In the genomic region with DNA sequence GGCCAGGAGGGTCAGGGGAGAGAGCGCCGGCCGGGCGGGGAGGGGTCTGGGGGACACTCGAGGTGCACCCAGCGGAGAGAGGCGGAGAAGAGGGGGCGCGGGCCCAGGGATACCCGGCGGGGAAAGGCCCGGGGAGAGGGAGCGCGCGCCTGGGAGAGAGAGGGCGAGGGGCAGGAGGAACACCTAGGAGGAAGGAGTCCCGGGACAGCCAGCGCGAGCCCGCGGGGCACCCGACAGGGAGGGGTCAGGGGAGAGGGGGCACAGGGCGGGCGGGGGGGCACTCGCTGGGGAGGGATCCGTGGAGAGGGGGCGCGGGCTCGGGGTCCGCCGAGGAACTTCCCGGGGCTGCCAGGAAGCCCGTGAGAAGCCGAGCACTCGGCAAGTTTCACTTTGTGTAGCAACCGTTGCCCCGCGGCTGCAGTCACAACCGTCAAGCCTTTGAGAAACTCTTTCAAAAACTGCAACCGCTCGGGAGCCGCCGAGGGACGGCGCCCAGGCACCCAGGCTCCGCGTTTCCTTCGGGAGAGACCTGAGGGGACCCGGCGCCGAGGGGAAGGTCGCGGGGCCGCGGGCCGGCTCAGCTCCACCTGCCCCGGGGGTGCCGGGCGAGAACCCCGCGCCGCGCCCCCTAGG, we compare ENCODE assay signal across 8 cellular contexts. TPM values are rescaled to one million over a fixed set of nuclear protein-coding genes. Genes with fewer than 3 reads are reported as not detected.
A peak's percentile ranks its signal among the peaks of the same experiment; 100 is the strongest.
DNase-seq lines count a peak whose midpoint lies in the region; FAIRE-seq and TF ChIP-seq lines count a peak whose summit lies in the region.

No MANE protein-coding gene starts in this region.

- dilution Hi-C loops in keratinocyte (cut with MboI; ENCODE audit: extremely low pct_ligation_motif_present, low sequenced_read_pairs), result no loop called here

- no peak overlapping the region for H2AK5ac ChIP-seq in H9 (ENCODE audit: insufficient read length, low read length)

- H4K5ac ChIP-seq in H9 (ENCODE audit: insufficient read length, low read depth, low read length), result no peak overlapping the region

- no CpG with 5 or more reads among the region's 63 CpGs for WGBS in H9 (ENCODE audit: extremely low coverage, insufficient read length, low lambda C conversion rate)

- H3K4me2 ChIP-seq in H9 (ENCODE audit: insufficient read depth, insufficient read length, low read length) (peak overlapping the region; percentile 41), keratinocyte (ENCODE audit: control insufficient read depth, extremely low read depth, insufficient read depth, low read depth, low read length) (no peak overlapping the region)

- H2BK12ac ChIP-seq in H9 (ENCODE audit: insufficient read length, low read depth, low read length), result no peak overlapping the region

- H3K27ac Mint-ChIP-seq in H9, result peak overlapping the region in 1 of 3 experiments; percentile 72; a peak in 2 of 7 replicates

- peak overlapping the region; percentile 92 for H3K14ac ChIP-seq in H9 (ENCODE audit: insufficient read depth, low read length)

- peaks cover 9% of the 10 kb centered on the region for H3K27me3 Mint-ChIP-seq in H9 (ENCODE audit: low read depth)

- peaks cover 36 to 53% (median 43%) of the 10 kb centered on the region in 3 experiments for H3K36me3 Mint-ChIP-seq in H9 (ENCODE audit: insufficient read depth in 1 of 3, low read depth in 3 of 3)

- H3K56ac ChIP-seq in H9 (ENCODE audit: insufficient read length, low read depth, low read length), result no peak overlapping the region

- H3K23ac ChIP-seq in H9 (ENCODE audit: insufficient read length, low read depth, low read length), result no peak overlapping the region

- H4K8ac ChIP-seq in H9 (replicated peaks; ENCODE audit: insufficient read length, low read depth, low read length), result no peak overlapping the region

- peaks cover 40% of the 10 kb centered on the region for H3K36me3 ChIP-seq in MG63
- peaks cover 7% of the 10 kb centered on the region for H3K36me3 ChIP-seq in bronchial epithelial cell (ENCODE audit: control insufficient read depth, insufficient read depth, low read length)
- peaks cover 9 to 28% of the 10 kb centered on the region in 2 experiments for H3K36me3 ChIP-seq in keratinocyte (ENCODE audit: control insufficient read depth in 2 of 2, extremely low read depth in 1 of 2, insufficient read depth in 2 of 2, low read length in 2 of 2)

- H3K79me2 ChIP-seq in H9 (ENCODE audit: insufficient read depth, low read length) (peaks cover 39% of the 10 kb centered on the region), keratinocyte (ENCODE audit: control insufficient read depth, insufficient read depth, low read length) (peaks cover 43% of the 10 kb centered on the region)

- peaks cover 6% of the 10 kb centered on the region for H3K4me1 ChIP-seq in H9 (ENCODE audit: insufficient read depth, low read length)
- H3K4me1 ChIP-seq in keratinocyte (ENCODE audit: control insufficient read depth, extremely low read depth, insufficient read depth, low read length), result peaks cover 32% of the 10 kb centered on the region

- H3K23me2 ChIP-seq in H9 (ENCODE audit: insufficient read length, low read depth, low read length, poor library complexity, severe bottlenecking), result peaks cover 7% of the 10 kb centered on the region

- H4K91ac ChIP-seq in H9 (ENCODE audit: insufficient read length, low read depth, low read length), result no peak overlapping the region

- H2BK15ac ChIP-seq in H9 (ENCODE audit: low read depth, low read length), result no peak overlapping the region

- peak overlapping the region; percentile 75 for H3K18ac ChIP-seq in H9 (ENCODE audit: insufficient read length, low read depth, low read length)

- DNase-seq in H9, result peak; percentile 69
- peak; percentile 78 for DNase-seq in MG63
- DNase-seq in bronchial epithelial cell (ENCODE audit: low read depth), result no peak
- DNase-seq in keratinocyte (ENCODE audit: low read depth, low spot score), result no peak
- DNase-seq in stimulated activated CD4-positive, alpha-beta T cell treated with anti-CD3 and anti-CD28 coated beads, Interleukin-1b, Interleukin-23, amount 100 ng/mL, for 24 hours (ENCODE audit: low read depth in 4 of 4, low spot score in 1 of 4), result peak; percentile 41 to 56 (median 52)
- no peak for DNase-seq in NCI-H2107 (lab: John Stamatoyannopoulos, UW)

- no peaks in the 10 kb centered on the region for H3K9me3 ChIP-seq in H9 (ENCODE audit: control insufficient read depth, low read depth, low read length)
- H3K9me3 ChIP-seq in MG63, result no peaks in the 10 kb centered on the region
- no peaks in the 10 kb centered on the region for H3K9me3 ChIP-seq in keratinocyte (ENCODE audit: control insufficient read depth, low read depth, low read length)

- H2BK5ac ChIP-seq in H9 (ENCODE audit: insufficient read length, low read length), result no peak overlapping the region

- H3K4me3 Mint-ChIP-seq in H9, result peak overlapping the region; percentile 79 to 99

- H3K4me3 ChIP-seq in GM08714 (ENCODE audit: low read length) (peak overlapping the region; percentile 74), MG63 (peak overlapping the region; percentile 74), WI38 (ENCODE audit: low read depth, low read length) (peak overlapping the region; percentile 80), bronchial epithelial cell (ENCODE audit: low read depth, low read length) (peak overlapping the region; percentile 77), keratinocyte (ENCODE audit: control insufficient read depth in 2 of 3, extremely low read depth in 1 of 3, insufficient read depth in 2 of 3, low read depth in 1 of 3, low read length in 3 of 3) (peak overlapping the region; percentile 74 to 100 (median 87))

- peaks cover 4% of the 10 kb centered on the region for H3K79me1 ChIP-seq in H9 (ENCODE audit: insufficient read depth, low read depth, low read length, poor library complexity, severe bottlenecking)

- H3K4ac ChIP-seq in H9 (ENCODE audit: low read depth, low read length), result no peak overlapping the region

- H2AFZ ChIP-seq in H9 (ENCODE audit: low read length), result no peak overlapping the region
- H2AFZ ChIP-seq in keratinocyte (ENCODE audit: control insufficient read depth, low read length), result no peak overlapping the region

- H3K9ac ChIP-seq in H9 (ENCODE audit: extremely low read depth, insufficient read length, low read length) (peak overlapping the region; percentile 71), keratinocyte (ENCODE audit: control insufficient read depth, extremely low read depth, insufficient read depth, low read length) (peak overlapping the region; percentile 99)

- H3T11ph ChIP-seq in H9 (ENCODE audit: low read length), result no peak overlapping the region

- H3K27me3 ChIP-seq in H9 (ENCODE audit: insufficient read depth, low read length) (no peaks in the 10 kb centered on the region; the same call in 1 of the 2 replicates), MG63 (no peaks in the 10 kb centered on the region), bronchial epithelial cell (ENCODE audit: control insufficient read depth, insufficient read depth, low read length) (no peaks in the 10 kb centered on the region), keratinocyte (ENCODE audit: control insufficient read depth, extremely low read depth, insufficient read depth, low read length) (no peaks in the 10 kb centered on the region)

- no peak overlapping the region for H2BK120ac ChIP-seq in H9 (ENCODE audit: low read depth, low read length, poor library complexity, severe bottlenecking)

- no peak overlapping the region for H3K27ac ChIP-seq in H9 (ENCODE audit: insufficient read length, low read depth, low read length)
- peak overlapping the region; percentile 98 for H3K27ac ChIP-seq in keratinocyte (ENCODE audit: control insufficient read depth, insufficient read depth, low read length)

- TF ChIP-seq CTCF in H9 (conservative IDR thresholded peaks at IDR 0.05) (no peak), WI38 (IDR thresholded peaks at IDR 0.05; ENCODE audit: low read depth, low read length) (no peak), bronchial epithelial cell (IDR thresholded peaks at IDR 0.05; ENCODE audit: insufficient read depth, low read length, severe bottlenecking) (no peak), keratinocyte (optimal IDR thresholded peaks at IDR 0.05 in 1 of 3, IDR thresholded peaks at IDR 0.05 in 1 of 3, conservative IDR thresholded peaks at IDR 0.05 in 1 of 3; ENCODE audit: extremely low read depth in 1 of 3, insufficient read depth in 2 of 3, low read length in 3 of 3) (no peak)

- H2BK20ac ChIP-seq in H9 (ENCODE audit: low read depth, low read length, poor library complexity, severe bottlenecking), result no peak overlapping the region

- peaks cover 42 to 44% of the 10 kb centered on the region in 2 experiments for H3K4me1 Mint-ChIP-seq in H9

- no peaks in the 10 kb centered on the region for H4K20me1 ChIP-seq in H9 (ENCODE audit: control insufficient read depth, insufficient read depth, insufficient read length)
- peaks cover 32% of the 10 kb centered on the region for H4K20me1 ChIP-seq in keratinocyte (ENCODE audit: control insufficient read depth, extremely low read depth, insufficient read depth, low read length)

- FAIRE-seq in bronchial epithelial cell (lab: Jason Lieb, UNC) (no peak), keratinocyte (lab: Jason Lieb, UNC) (no peak)

- no peaks in the 10 kb centered on the region for H3K9me1 ChIP-seq in keratinocyte (ENCODE audit: control insufficient read depth, extremely low read depth, insufficient read depth, low read length)

- peaks cover 9 to 14% of the 10 kb centered on the region in 2 experiments for H3K9me3 Mint-ChIP-seq in H9

RNA-seq across cellular contexts. Expression of gene EZR, which starts 0.5 kb away (rescaled TPM):
- 375 and 393 TPM in 2 replicates for total RNA-seq in H9 (2021)
- 226 and 236 TPM in 2 replicates for total RNA-seq in MG63 (2014; rRNA removed; shearing (Covaris generic); ENCODE audit: low replicate concordance)
- total RNA-seq in bronchial epithelial cell, result 314 and 407 TPM in 2 replicates
- 261 to 315 TPM (median 277 TPM) in 3 replicates for polyA plus RNA-seq in keratinocyte
- 132 TPM for polyA plus RNA-seq in keratinocyte (2011; ENCODE audit: low read depth)
- polyA plus RNA-seq in keratinocyte (2011; cell fraction: cytosol; rRNA removed), result 255 and 263 TPM in 2 replicates
- polyA plus RNA-seq in keratinocyte (2011; cell fraction: nucleus; rRNA removed), result 396 and 431 TPM in 2 replicates
- polyA plus RNA-seq in keratinocyte (2012; ENCODE audit: low replicate concordance), result 252 and 297 TPM in 2 replicates
- polyA minus RNA-seq in keratinocyte, result 201 to 226 TPM (median 219 TPM) in 3 replicates
- polyA minus RNA-seq in keratinocyte (2011; cell fraction: cytosol; rRNA and poly(A)+ RNA removed), result 188 TPM
- 136 and 235 TPM in 2 replicates for polyA minus RNA-seq in keratinocyte (2011; cell fraction: nucleus; rRNA and poly(A)+ RNA removed)

Comparison
In these comparisons a context has a peak if more than half of its experiments do, and no peak if none do; other contexts are left out.
1. DNase-seq: peak in H9 (single experiment), MG63 (single experiment) and stimulated activated CD4-positive, alpha-beta T cell treated with anti-CD3 and anti-CD28 coated beads, Interleukin-1b, Interleukin-23, amount 100 ng/mL, for 24 hours (4 of 4); none in bronchial epithelial cell (single experiment), keratinocyte (single experiment) and NCI-H2107 (single experiment).
2. Peak in every context shown above with its lines, with median percentiles within 50 percentile points of each other: H3K4me3 ChIP-seq.